In the genomic region with DNA sequence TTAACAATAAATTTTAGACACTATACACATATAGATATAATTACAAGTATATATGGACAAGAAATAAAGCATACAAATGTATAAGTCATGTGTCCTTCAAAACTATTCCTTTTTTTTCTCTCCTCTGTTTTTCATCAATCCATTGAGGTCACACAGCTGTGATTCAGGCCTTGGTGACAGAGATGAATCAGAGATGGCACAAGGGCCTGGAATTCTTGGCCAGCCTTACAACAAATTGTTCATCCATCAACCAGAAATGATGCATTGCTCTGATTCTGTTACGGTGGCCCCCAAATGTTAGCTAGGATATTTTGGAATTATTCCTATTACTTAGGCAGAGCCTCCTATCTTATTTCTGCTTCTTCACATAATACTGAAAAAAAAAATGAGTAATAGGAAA, we compare ENCODE assay signal across 17 cellular contexts.
DNase-seq lines count a peak whose midpoint lies in the region; TF ChIP-seq lines count a peak whose summit lies in the region.
"Had no signal": no experiment of that assay in that cellular context is flagged by ENCODE, and none has a peak within 500 bp of the region (broad histone marks: within the 10 kb centered on the region; RNA-seq: fewer than 3 reads in every experiment).

No MANE protein-coding gene starts in this region.

- no peak overlapping the region for H2AFZ ChIP-seq in GM23248

- DNase-seq in GM23248 (peak; percentile 90), chondrocyte (ENCODE audit: low spot score) (no peak), right atrium auricular region (ENCODE audit: low spot score) (peak; percentile 70), SW 1271 (lab: John Stamatoyannopoulos, UW) (no peak), retina (no peak)
- no peak for DNase-seq in activated CD4-positive, alpha-beta T cell treated with anti-CD3 and anti-CD28 coated beads for 48 hours
- no peak for DNase-seq in CD8-positive, alpha-beta memory T cell
- DNase-seq: activated naive CD4-positive, alpha-beta T cell treated with anti-CD3 and anti-CD28 coated beads, Interleukin-2, amount 10 ng/mL, durations not matched to agents 7 days and 5 days; AML-193; cerebellar nuclear complex; KG1; NCI-H1436 treated with DMSO at 0.1 percent for 48 hours; NCI-H510A; stimulated activated naive CD8-positive, alpha-beta T cell treated with anti-CD3 and anti-CD28 coated beads, Interleukin-15, Interleukin-2, amounts not matched to agents 100 U/mL and 50 U/mL, for 24 hours had no signal

- H3K9me3 ChIP-seq in GM23248 (ENCODE audit: low read depth) (no peaks in the 10 kb centered on the region), right atrium auricular region (peaks cover 0 to 30% of the 10 kb centered on the region in 2 donors)
- no peaks in the 10 kb centered on the region for H3K9me3 ChIP-seq in CD8-positive, alpha-beta memory T cell (ENCODE audit: low read length)

- H3K79me2 ChIP-seq in GM23248 (ENCODE audit: insufficient read depth) = no peaks in the 10 kb centered on the region

- H3K4me2 ChIP-seq in GM23248 (ENCODE audit: unreplicated experiment) = peak overlapping the region; percentile 40

- peak overlapping the region; percentile 61; the same call in 1 of the 2 replicates for H3K9ac ChIP-seq in GM23248

- H3K4me3 Mint-ChIP-seq in chondrocyte (ENCODE audit: unreplicated experiment) = no peak overlapping the region
- no peak overlapping the region for H3K4me3 Mint-ChIP-seq in CD8-positive, alpha-beta memory T cell
- H3K4me3 Mint-ChIP-seq: activated naive CD4-positive, alpha-beta T cell treated with anti-CD3 and anti-CD28 coated beads, Interleukin-2, amount 10 ng/mL, durations not matched to agents 7 days and 5 days; WTC11 had no signal

- peaks cover 17% of the 10 kb centered on the region for H3K4me1 Mint-ChIP-seq in chondrocyte (ENCODE audit: low read depth)
- H3K4me1 Mint-ChIP-seq in CD8-positive, alpha-beta memory T cell = no peaks in the 10 kb centered on the region
- H3K4me1 Mint-ChIP-seq: activated naive CD4-positive, alpha-beta T cell treated with anti-CD3 and anti-CD28 coated beads, Interleukin-2, amount 10 ng/mL, durations not matched to agents 7 days and 5 days; WTC11 had no signal

- H3K4me1 ChIP-seq in GM23248 (ENCODE audit: insufficient read depth) = peaks cover 34% of the 10 kb centered on the region
- H3K4me1 ChIP-seq in right atrium auricular region = no peaks in the 10 kb centered on the region
- H3K4me1 ChIP-seq in CD8-positive, alpha-beta memory T cell (ENCODE audit: insufficient read depth, low read length) = no peaks in the 10 kb centered on the region
- H3K4me1 ChIP-seq: HAP-1 had no signal

- TF ChIP-seq CTCF in chondrocyte (IDR thresholded peaks at IDR 0.05) (no peak), right atrium auricular region (IDR thresholded peaks at IDR 0.05) (no peak)

- H3K27me3 ChIP-seq in GM23248 (replicated peaks; ENCODE audit: insufficient read depth) (no peaks in the 10 kb centered on the region), right atrium auricular region (no peaks in the 10 kb centered on the region)
- no peaks in the 10 kb centered on the region for H3K27me3 ChIP-seq in CD8-positive, alpha-beta memory T cell (ENCODE audit: insufficient read depth, low read length, poor library complexity, severe bottlenecking)

- H3F3A ChIP-seq in GM23248 (ENCODE audit: insufficient read depth) = peaks cover 30% of the 10 kb centered on the region

- H3K4me3 ChIP-seq in GM23248 (no peak overlapping the region), right atrium auricular region (no peak overlapping the region), skin epidermis (no peak overlapping the region)
- H3K4me3 ChIP-seq in CD8-positive, alpha-beta memory T cell (ENCODE audit: low read length) = no peak overlapping the region
- H3K4me3 ChIP-seq: HAP-1 had no signal

- in situ Hi-C loops in GM23248 (cut with MboI) = no loop called here

- 0% methylated on average over 1 of the region's 1 CpG for WGBS in GM23248 (ENCODE audit: low coverage in 1 of 2, low lambda C conversion rate in 2 of 2, missing lambda C conversion rate in 2 of 2), 2 experiments

- POLR2A ChIA-PET in CD8-positive, alpha-beta memory T cell (lab: Charles Lee) = no interaction called here

- H3K36me3 ChIP-seq in GM23248 (ENCODE audit: low read depth) (no peaks in the 10 kb centered on the region), right atrium auricular region (no peaks in the 10 kb centered on the region)
- H3K36me3 ChIP-seq in CD8-positive, alpha-beta memory T cell (ENCODE audit: insufficient read depth, low read length) = no peaks in the 10 kb centered on the region
- H3K36me3 ChIP-seq: HAP-1 had no signal

- no peaks in the 10 kb centered on the region for H3K27me3 Mint-ChIP-seq in chondrocyte (ENCODE audit: low read depth)
- peaks cover 0 to 1% of the 10 kb centered on the region in 2 donors for H3K27me3 Mint-ChIP-seq in CD8-positive, alpha-beta memory T cell
- H3K27me3 Mint-ChIP-seq: activated naive CD4-positive, alpha-beta T cell treated with anti-CD3 and anti-CD28 coated beads, Interleukin-2, amount 10 ng/mL, durations not matched to agents 7 days and 5 days had no signal

- peak overlapping the region; percentile 19 for H3K27ac Mint-ChIP-seq in chondrocyte (ENCODE audit: unreplicated experiment)
- H3K27ac Mint-ChIP-seq in CD8-positive, alpha-beta memory T cell = no peak overlapping the region
- H3K27ac Mint-ChIP-seq: activated naive CD4-positive, alpha-beta T cell treated with anti-CD3 and anti-CD28 coated beads, Interleukin-2, amount 10 ng/mL, durations not matched to agents 7 days and 5 days; WTC11 had no signal

- CTCF ChIA-PET in CD8-positive, alpha-beta memory T cell (lab: Charles Lee) = no interaction called here

- peaks cover 51% of the 10 kb centered on the region for H3K9me3 Mint-ChIP-seq in chondrocyte (ENCODE audit: low read depth)
- H3K9me3 Mint-ChIP-seq in CD8-positive, alpha-beta memory T cell = peaks cover 7 to 38% (median 22%) of the 10 kb centered on the region in 5 donors

- H4K20me1 ChIP-seq in GM23248 (ENCODE audit: insufficient read depth) = no peaks in the 10 kb centered on the region

- H3K36me3 Mint-ChIP-seq in chondrocyte (ENCODE audit: low read depth) = peaks cover 25% of the 10 kb centered on the region
- H3K36me3 Mint-ChIP-seq in CD8-positive, alpha-beta memory T cell = no peaks in the 10 kb centered on the region
- H3K36me3 Mint-ChIP-seq: activated naive CD4-positive, alpha-beta T cell treated with anti-CD3 and anti-CD28 coated beads, Interleukin-2, amount 10 ng/mL, durations not matched to agents 7 days and 5 days had no signal

- H3K27ac ChIP-seq in GM23248 = peak overlapping the region; percentile 91
- H3K27ac ChIP-seq in right atrium auricular region = peak overlapping the region; percentile 56 to 57
- H3K27ac ChIP-seq in skin epidermis = peak overlapping the region in 16 of 21 experiments; percentile 2 to 91 (median 72)
- H3K27ac ChIP-seq in CD8-positive, alpha-beta memory T cell (ENCODE audit: low read depth, low read length) = no peak overlapping the region

- no peaks in the 10 kb centered on the region for H3K9me2 ChIP-seq in GM23248 (ENCODE audit: insufficient read depth)

Comparison
In these comparisons a context has a peak if more than half of its experiments do, and no peak if none do; other contexts are left out.
1. DNase-seq: peak in GM23248 (single experiment) and right atrium auricular region (single experiment); none in chondrocyte (single experiment), activated CD4-positive, alpha-beta T cell treated with anti-CD3 and anti-CD28 coated beads for 48 hours (single experiment), SW 1271 (0 of 2), retina (single experiment) and CD8-positive, alpha-beta memory T cell (0 of 5).